In genomic region chr19:19096641-19097627, GRCh38 we compare ENCODE assay signal across 22 cellular contexts. TPM values are rescaled to one million over a fixed set of nuclear protein-coding genes. Genes with fewer than 3 reads are reported as not detected.
DNase-seq lines count a peak whose midpoint lies in the region; ATAC-seq, FAIRE-seq and TF ChIP-seq lines count a peak whose summit lies in the region.
"Had no signal": no experiment of that assay in that cellular context is flagged by ENCODE, and none has a peak within 500 bp of the region (broad histone marks: within the 10 kb centered on the region; RNA-seq: fewer than 3 reads in every experiment).

No MANE protein-coding gene starts in this region.

- TF ChIP-seq CTCF in K562 (IDR thresholded peaks at IDR 0.05 in 2 of 3, conservative IDR thresholded peaks at IDR 0.05 in 1 of 3; ENCODE audit: insufficient read depth in 2 of 3, low read depth in 1 of 3, low read length in 3 of 3) (no peak), HepG2 (CRISPR knock-in tag; IDR thresholded peaks at IDR 0.05) (peak; percentile 36), HFFc6 (IDR thresholded peaks at IDR 0.05) (no peak)

- WGBS in K562 (ENCODE audit: insufficient coverage, low coverage, missing lambda C conversion rate): 87% methylated on average over 22 of the region's 24 CpGs
- 39% methylated on average over 11 of the region's 24 CpGs for WGBS in HepG2 (ENCODE audit: low lambda C conversion rate)

- CTCF ChIA-PET in K562 (lab: Yijun Ruan, JAX; ENCODE audit: low intra/inter-chr PET ratio) (no interaction called here), HepG2 (lab: Yijun Ruan, JAX; ENCODE audit: low intra/inter-chr PET ratio, low total read pairs) (no interaction called here)

- H3K4me1 Mint-ChIP-seq in HFFc6 (ENCODE audit: low read depth): no peaks in the 10 kb centered on the region
- H3K4me1 Mint-ChIP-seq: GM23338 had no signal

- no peaks in the 10 kb centered on the region for H3K9me3 ChIP-seq in K562 (replicated peaks; ENCODE audit: control insufficient read depth, insufficient read depth, low read depth, low read length)
- H3K9me3 ChIP-seq in HepG2 (ENCODE audit: low read length): no peaks in the 10 kb centered on the region
- H3K9me3 ChIP-seq: A549 had no signal

- H3K4me1 ChIP-seq in K562 (replicated peaks in 1 of 2; ENCODE audit: control insufficient read depth in 2 of 2, insufficient read depth in 2 of 2, low read length in 2 of 2) (peaks cover 0 to 21% of the 10 kb centered on the region in 2 experiments; a peak in 2 of 5 replicates), HepG2 (ENCODE audit: insufficient read depth, low read length) (peaks cover 85% of the 10 kb centered on the region)
- H3K4me1 ChIP-seq: A549 had no signal

- intact Hi-C loops in K562 (cut with micrococcal nuclease) (no loop called here), HepG2 (cut with micrococcal nuclease; ENCODE audit: unreplicated experiment) (loop anchor here (1.0 to 5.0 kb wide), 2 partner anchors 34 to 40 kb away; partner anchors contain the start of genes SLC25A42 and TMEM161A)

- TF ChIP-seq EP300 in K562 (IDR thresholded peaks at IDR 0.05; ENCODE audit: low read length) (no peak), HepG2 (IDR thresholded peaks at IDR 0.05; ENCODE audit: low read depth in 2 of 2, low read length in 2 of 2) (peak; percentile 65 to 93; a peak in 3 of 4 replicates), HepG2 (CRISPR knock-in tag; IDR thresholded peaks at IDR 0.05; ENCODE audit: borderline replicate concordance) (peak; percentile 87)

- no peak overlapping the region for H3K4me3 Mint-ChIP-seq in HFFc6
- H3K4me3 Mint-ChIP-seq: GM23338 had no signal

- H4K20me1 ChIP-seq in K562 (replicated peaks; ENCODE audit: control insufficient read depth, insufficient read depth, low read length) (no peaks in the 10 kb centered on the region), HepG2 (ENCODE audit: insufficient read depth, low read length) (no peaks in the 10 kb centered on the region)

- H3K27ac ChIP-seq in K562 (ENCODE audit: extremely low read depth, low read depth, low read length) (no peak overlapping the region), HepG2 (ENCODE audit: extremely low read length, insufficient read depth, low read length) (peak overlapping the region; percentile 99)
- H3K27ac ChIP-seq: A549, C4-2B had no signal

- H3K79me2 ChIP-seq in K562 (ENCODE audit: control insufficient read depth, insufficient read depth, low read length) (no peaks in the 10 kb centered on the region), HepG2 (ENCODE audit: insufficient read depth, low read length) (no peaks in the 10 kb centered on the region)

- H3K27me3 Mint-ChIP-seq in HFFc6 (ENCODE audit: insufficient read depth): no peaks in the 10 kb centered on the region; the same call in 1 of the 2 replicates

- H3K27me3 ChIP-seq in K562 (ENCODE audit: control insufficient read depth in 2 of 2, insufficient read depth in 2 of 2, low read length in 2 of 2) (no peaks in the 10 kb centered on the region), HepG2 (ENCODE audit: control insufficient read depth in 1 of 2, insufficient read depth in 2 of 2, low read length in 2 of 2) (no peaks in the 10 kb centered on the region)

- no peak overlapping the region for H3K4me3 ChIP-seq in K562
- H3K4me3 ChIP-seq in HepG2 (replicated peaks in 1 of 3; ENCODE audit: insufficient read depth in 1 of 3, low read depth in 2 of 3, low read length in 3 of 3): 0 out of 6 replicates have a peak overlapping the region, but pooled peaks of 1 of the 3 experiments have one; percentile 12
- H3K4me3 ChIP-seq: A549, GM23338 had no signal

- peak; percentile 50 for DNase-seq in HT-29 (ENCODE audit: low spot score)
- DNase-seq in K562 (ENCODE audit: extremely low read depth in 1 of 4, low spot score in 3 of 4): no peak
- peak; percentile 93 for DNase-seq in HepG2 (ENCODE audit: low spot score)
- DNase-seq in renal cortical epithelial cell (ENCODE audit: low read depth): peak; percentile 61
- DNase-seq in COR-L47 (lab: John Stamatoyannopoulos, UW): no peak
- no peak for DNase-seq in COLO668 (lab: John Stamatoyannopoulos, UW; ENCODE audit: unreplicated experiment)
- no peak for DNase-seq in HFFc6
- no peak for DNase-seq in stimulated activated CD4-positive, alpha-beta T cell treated with anti-CD3 and anti-CD28 coated beads, Interleukin-4, amount 100 ng/mL, for 24 hours
- DNase-seq: DMS79 treated with DMSO at 0.1 percent for 48 hours; KG1; NCI-H1092; NCI-H1694; NCI-H2107; NCI-H226; NCI-H526; NK-92 treated with Interleukin-12 subunit alpha and Interleukin-12 subunit beta, amount 100 ng/mL, for 24 hours had no signal

- BruUV-seq in K562 (replicated peaks; lab: Mats Ljungman, UMichigan) (TSS peak; percentile 27), HepG2 (replicated peaks; lab: Mats Ljungman, UMichigan) (TSS peak; percentile 78)

- TF ChIP-seq RAD21 in K562 (CRISPR knock-in tag; conservative IDR thresholded peaks at IDR 0.05 in 1 of 2, IDR thresholded peaks at IDR 0.05 in 1 of 2) (no peak), HepG2 (CRISPR knock-in tag; IDR thresholded peaks at IDR 0.05) (peak; percentile 35; the same call in 1 of the 2 replicates)

- H3K36me3 ChIP-seq in K562 (ENCODE audit: control insufficient read depth, insufficient read depth, low read length) (peaks cover 47% of the 10 kb centered on the region; the same call in 2 of the 3 replicates), HepG2 (replicated peaks in 1 of 2; ENCODE audit: control insufficient read depth in 1 of 2, insufficient read depth in 2 of 2, low read length in 2 of 2) (no peaks in the 10 kb centered on the region)

- no peak overlapping the region for H3K27ac Mint-ChIP-seq in HFFc6
- H3K27ac Mint-ChIP-seq: GM23338 had no signal

- H3K36me3 Mint-ChIP-seq in HFFc6 (ENCODE audit: low read depth): no peaks in the 10 kb centered on the region

- POLR2A ChIA-PET in K562 (lab: Yijun Ruan, JAX): interaction anchor here (0.6 to 1.5 kb wide), 3 partner anchors 10 to 34 kb away, joined by 3 to 7 read pairs (median 5); no protein-coding TSS in a partner anchor
- POLR2A ChIA-PET in HepG2 (lab: Yijun Ruan, JAX): interaction anchor here (1.1 to 1.7 kb wide), 4 partner anchors 9 to 34 kb away, joined by 3 to 9 read pairs (median 6); partner anchors contain the start of gene SLC25A42

- peaks cover 4% of the 10 kb centered on the region for H3K9me1 ChIP-seq in K562 (ENCODE audit: control insufficient read depth, insufficient read depth, low read length)

- in situ Hi-C loops in K562 (cut with MboI): no loop called here
- in situ Hi-C loops in HepG2 (cut with HindIII; ENCODE audit: extremely low pct_ligation_motif_present, low pct_unique_long_range_greater_than_20kb): no loop called here

- no peak overlapping the region for H3K9ac ChIP-seq in K562 (ENCODE audit: insufficient read depth in 1 of 2, low read depth in 2 of 2, low read length in 2 of 2)
- H3K9ac ChIP-seq in HepG2 (ENCODE audit: insufficient read depth, low read depth, low read length): peak overlapping the region; percentile 61

- TF ChIP-seq POLR2A in K562 (conservative IDR thresholded peaks at IDR 0.05): no peak
- TF ChIP-seq POLR2A in HepG2 (IDR thresholded peaks at IDR 0.05; ENCODE audit: insufficient read depth in 1 of 2, low read depth in 2 of 2, low read length in 2 of 2): peak; percentile 14 to 21; a peak in 1 of 4 replicates

- H2AFZ ChIP-seq in K562 (ENCODE audit: low read depth, low read length) (no peak overlapping the region), HepG2 (ENCODE audit: low read length) (no peak overlapping the region)
- H2AFZ ChIP-seq: GM23338 had no signal

- FAIRE-seq in K562 (lab: Jason Lieb, UNC) (no peak), HepG2 (lab: Jason Lieb, UNC) (peak; percentile 99)
- FAIRE-seq: A549, G401.6, GM12891, HTR-8/SVneo had no signal

- H3K9me3 Mint-ChIP-seq in HFFc6: no peaks in the 10 kb centered on the region
- H3K9me3 Mint-ChIP-seq: GM23338 had no signal

- H3K4me2 ChIP-seq in K562 (ENCODE audit: insufficient read depth, low read length) (no peak overlapping the region), HepG2 (ENCODE audit: low read depth, low read length) (peak overlapping the region; percentile 34)
- H3K4me2 ChIP-seq: A549, GM23338 had no signal

- ATAC-seq in K562 (no peak), HepG2 (peak; percentile 63)
- ATAC-seq: A549, GM23338 had no signal

RNA-seq across cellular contexts. Expression of gene SLC25A42, which starts 33.1 kb away (rescaled TPM):
- total RNA-seq in HT-29 (2014; rRNA removed; shearing (Covaris generic)): 2.4 and 3.2 TPM in 2 replicates
- total RNA-seq in K562 (2011; cell fraction: chromatin; rRNA removed; ENCODE audit: low replicate concordance): 32.0 and 85.4 TPM in 2 replicates
- 50.1 and 57.7 TPM in 2 replicates for total RNA-seq in K562 (2011; cell fraction: nucleolus; rRNA removed)
- total RNA-seq in K562 (2011; cell fraction: nucleoplasm; rRNA removed): 45.2 and 57.4 TPM in 2 replicates
- 14.1 and 15.1 TPM in 2 replicates for total RNA-seq in K562 (2014; rRNA removed)
- 7.9 and 10.5 TPM in 2 replicates for total RNA-seq in K562 (2014; rRNA removed; fragmentation: Illumina TruSeq; extraction: Trizol)
- 8.7 and 9.9 TPM in 2 replicates for total RNA-seq in K562 (2015; rRNA removed; fragmentation: Illumina TruSeq; extraction: Trizol)
- total RNA-seq in K562 (2021): 30.2 and 32.2 TPM in 2 replicates
- 17.0 and 19.4 TPM in 2 replicates for polyA plus RNA-seq in K562 (2011; rRNA removed)
- 21.5 and 36.4 TPM in 2 replicates for polyA plus RNA-seq in K562 (2011; cell fraction: cytosol; rRNA removed)
- 66.0 and 91.7 TPM in 2 replicates for polyA plus RNA-seq in K562 (2011; cell fraction: nucleus; rRNA removed)
- polyA plus RNA-seq in K562 (2012): 17.8 and 23.7 TPM in 2 replicates
- 16.4 and 23.3 TPM in 2 replicates for polyA plus RNA-seq in K562 (2014; fragmentation: Illumina TruSeq; extraction: Trizol)
- 1 to 10 TPM in 1 of 2 experiments, under 1 TPM in 1; 0.59 to 2.0 TPM for polyA plus RNA-seq in K562 (2014; fragmentation: Nextera tagmentation; extraction: Ambion mirVana)
- 24.7 and 25.5 TPM in 2 replicates for polyA plus RNA-seq in K562 (2014; rRNA removed)
- polyA minus RNA-seq in K562 (2011; rRNA and poly(A)+ RNA removed): 6.5 and 10.2 TPM in 2 replicates
- polyA minus RNA-seq in K562 (2011; cell fraction: cytosol; rRNA and poly(A)+ RNA removed): 11.4 and 14.1 TPM in 2 replicates
- 13.1 and 13.3 TPM in 2 replicates for polyA minus RNA-seq in K562 (2011; cell fraction: nucleus; rRNA and poly(A)+ RNA removed)
- total RNA-seq in HepG2 (2016; rRNA removed; fragmentation: Illumina TruSeq; extraction: Trizol): 13.5 and 18.3 TPM in 2 replicates
- 7.8 and 11.9 TPM in 2 replicates for total RNA-seq in HepG2 (2016; cell fraction: cytosol; rRNA removed; fragmentation: Illumina TruSeq; extraction: Trizol; ENCODE audit: low read depth)
- 11.8 and 19.3 TPM in 2 replicates for total RNA-seq in HepG2 (2016; cell fraction: insoluble cytoplasmic fraction; rRNA removed; fragmentation: Illumina TruSeq; extraction: Trizol)
- 17.0 and 18.4 TPM in 2 replicates for total RNA-seq in HepG2 (2016; cell fraction: membrane; rRNA removed; fragmentation: Illumina TruSeq; extraction: Trizol)
- 11.9 and 13.2 TPM in 2 replicates for total RNA-seq in HepG2 (2016; cell fraction: nucleus; rRNA removed; fragmentation: Illumina TruSeq; extraction: Trizol)
- 12.8 and 13.0 TPM in 2 replicates for polyA plus RNA-seq in HepG2 (2011; rRNA removed)
- 9.1 and 13.2 TPM in 2 replicates for polyA plus RNA-seq in HepG2 (2011; cell fraction: cytosol; rRNA removed)
- 30.2 and 33.7 TPM in 2 replicates for polyA plus RNA-seq in HepG2 (2011; cell fraction: nucleus; rRNA removed)
- polyA plus RNA-seq in HepG2 (2012): 8.4 and 11.8 TPM in 2 replicates
- polyA plus RNA-seq in HepG2 (2016; cell fraction: cytosol; fragmentation: Illumina TruSeq; extraction: Trizol; ENCODE audit: low read depth): 6.8 and 7.9 TPM in 2 replicates
- polyA plus RNA-seq in HepG2 (2016; cell fraction: insoluble cytoplasmic fraction; fragmentation: Illumina TruSeq; extraction: Trizol; ENCODE audit: low read depth): 13.4 and 18.3 TPM in 2 replicates
- polyA plus RNA-seq in HepG2 (2016; cell fraction: membrane; fragmentation: Illumina TruSeq; extraction: Trizol; ENCODE audit: low read depth): 10.4 and 12.8 TPM in 2 replicates
- 30.3 and 30.4 TPM in 2 replicates for polyA plus RNA-seq in HepG2 (2016; cell fraction: nucleus; fragmentation: Illumina TruSeq; extraction: Trizol; ENCODE audit: insufficient read depth, low read depth)
- 2.5 and 24.9 TPM in 2 replicates for polyA minus RNA-seq in HepG2 (2011; rRNA and poly(A)+ RNA removed; ENCODE audit: low replicate concordance)
- polyA minus RNA-seq in HepG2 (2011; cell fraction: cytosol; rRNA and poly(A)+ RNA removed): 5.7 and 5.9 TPM in 2 replicates
- polyA minus RNA-seq in HepG2 (2011; cell fraction: nucleus; rRNA and poly(A)+ RNA removed): 7.7 and 8.0 TPM in 2 replicates
- total RNA-seq in renal cortical epithelial cell: 1.2 and 4.5 TPM in 2 replicates
- total RNA-seq in HFFc6 (2021; fragmentation: NEBNext Ultra II Directional; extraction: Animal tissue kit (Norgen Biotek cat#: 25700)): 10 to 100 TPM in 3 of 6 experiments, 1 to 10 TPM in 3; 8.7 to 11.7 (median 9.9) TPM

RNA-seq across cellular contexts. Expression of gene TMEM161A, which starts 41.3 kb away (rescaled TPM):
- total RNA-seq in HT-29 (2014; rRNA removed; shearing (Covaris generic)): 59.0 and 63.8 TPM in 2 replicates
- total RNA-seq in K562 (2011; cell fraction: chromatin; rRNA removed; ENCODE audit: low replicate concordance): 61.8 and 208 TPM in 2 replicates
- total RNA-seq in K562 (2011; cell fraction: nucleolus; rRNA removed): 275 and 276 TPM in 2 replicates
- 120 and 154 TPM in 2 replicates for total RNA-seq in K562 (2011; cell fraction: nucleoplasm; rRNA removed)
- total RNA-seq in K562 (2014; rRNA removed) (77.2 and 105 TPM in 2 replicates), K562 (2014; rRNA removed; fragmentation: Illumina TruSeq; extraction: Trizol) (15.4 and 24.5 TPM in 2 replicates), K562 (2015; rRNA removed; fragmentation: Illumina TruSeq; extraction: Trizol) (33.8 and 38.9 TPM in 2 replicates), K562 (2021) (76.7 and 81.2 TPM in 2 replicates), HepG2 (2016; rRNA removed; fragmentation: Illumina TruSeq; extraction: Trizol) (10.3 and 25.9 TPM in 2 replicates), renal cortical epithelial cell (14.1 and 25.3 TPM in 2 replicates)
- polyA plus RNA-seq in K562 (2011; rRNA removed) (42.5 and 66.4 TPM in 2 replicates), K562 (2014; fragmentation: Illumina TruSeq; extraction: Trizol) (29.2 and 68.5 TPM in 2 replicates), K562 (2014; fragmentation: Nextera tagmentation; extraction: Ambion mirVana) (1 to 10 TPM in 1 of 2 experiments, under 1 TPM in 1; 0.63 to 4.7 TPM), K562 (2014; rRNA removed) (92.3 and 98.4 TPM in 2 replicates), HepG2 (2011; rRNA removed) (31.4 and 42.7 TPM in 2 replicates)
- polyA plus RNA-seq in K562 (2011; cell fraction: cytosol; rRNA removed): 82.2 and 238 TPM in 2 replicates
- 177 and 332 TPM in 2 replicates for polyA plus RNA-seq in K562 (2011; cell fraction: nucleus; rRNA removed)
- polyA plus RNA-seq in K562 (2012): 45.4 and 63.2 TPM in 2 replicates
- 35.9 and 53.2 TPM in 2 replicates for polyA minus RNA-seq in K562 (2011; rRNA and poly(A)+ RNA removed)
- 52.1 and 59.5 TPM in 2 replicates for polyA minus RNA-seq in K562 (2011; cell fraction: cytosol; rRNA and poly(A)+ RNA removed)
- 89.7 and 90.0 TPM in 2 replicates for polyA minus RNA-seq in K562 (2011; cell fraction: nucleus; rRNA and poly(A)+ RNA removed)
- total RNA-seq in HepG2 (2016; cell fraction: cytosol; rRNA removed; fragmentation: Illumina TruSeq; extraction: Trizol; ENCODE audit: low read depth): 8.7 and 12.1 TPM in 2 replicates
- 7.7 and 28.3 TPM in 2 replicates for total RNA-seq in HepG2 (2016; cell fraction: insoluble cytoplasmic fraction; rRNA removed; fragmentation: Illumina TruSeq; extraction: Trizol)
- total RNA-seq in HepG2 (2016; cell fraction: membrane; rRNA removed; fragmentation: Illumina TruSeq; extraction: Trizol): 7.4 and 8.8 TPM in 2 replicates
- 36.6 and 39.6 TPM in 2 replicates for total RNA-seq in HepG2 (2016; cell fraction: nucleus; rRNA removed; fragmentation: Illumina TruSeq; extraction: Trizol)
- 22.8 and 35.4 TPM in 2 replicates for polyA plus RNA-seq in HepG2 (2011; cell fraction: cytosol; rRNA removed)
- 190 and 235 TPM in 2 replicates for polyA plus RNA-seq in HepG2 (2011; cell fraction: nucleus; rRNA removed)
- 15.9 and 23.9 TPM in 2 replicates for polyA plus RNA-seq in HepG2 (2012)
- polyA plus RNA-seq in HepG2 (2016; cell fraction: cytosol; fragmentation: Illumina TruSeq; extraction: Trizol; ENCODE audit: low read depth): 6.6 and 8.6 TPM in 2 replicates
- polyA plus RNA-seq in HepG2 (2016; cell fraction: insoluble cytoplasmic fraction; fragmentation: Illumina TruSeq; extraction: Trizol; ENCODE audit: low read depth): 8.4 and 9.9 TPM in 2 replicates
- polyA plus RNA-seq in HepG2 (2016; cell fraction: membrane; fragmentation: Illumina TruSeq; extraction: Trizol; ENCODE audit: low read depth): 8.4 and 9.5 TPM in 2 replicates
- 56.7 and 60.0 TPM in 2 replicates for polyA plus RNA-seq in HepG2 (2016; cell fraction: nucleus; fragmentation: Illumina TruSeq; extraction: Trizol; ENCODE audit: insufficient read depth, low read depth)
- 88.8 and 105 TPM in 2 replicates for polyA minus RNA-seq in HepG2 (2011; rRNA and poly(A)+ RNA removed; ENCODE audit: low replicate concordance)
- polyA minus RNA-seq in HepG2 (2011; cell fraction: cytosol; rRNA and poly(A)+ RNA removed): 24.3 and 32.2 TPM in 2 replicates
- polyA minus RNA-seq in HepG2 (2011; cell fraction: nucleus; rRNA and poly(A)+ RNA removed): 57.3 and 75.8 TPM in 2 replicates
- total RNA-seq in HFFc6 (2021; fragmentation: NEBNext Ultra II Directional; extraction: Animal tissue kit (Norgen Biotek cat#: 25700)): 10 to 100 TPM; 20.5 to 27.9 (median 25.4) TPM

Comparison
In these comparisons a context has a peak if more than half of its experiments do, and no peak if none do; other contexts are left out.
1. DNase-seq: peak in HT-29 (single experiment), HepG2 (single experiment) and renal cortical epithelial cell (single experiment); none in K562 (0 of 4), COR-L47 (single experiment), COLO668 (single experiment), HFFc6 (single experiment) and stimulated activated CD4-positive, alpha-beta T cell treated with anti-CD3 and anti-CD28 coated beads, Interleukin-4, amount 100 ng/mL, for 24 hours (single experiment).